Comparison of ENCODE assay signal across 30 cellular contexts in the genomic region with DNA sequence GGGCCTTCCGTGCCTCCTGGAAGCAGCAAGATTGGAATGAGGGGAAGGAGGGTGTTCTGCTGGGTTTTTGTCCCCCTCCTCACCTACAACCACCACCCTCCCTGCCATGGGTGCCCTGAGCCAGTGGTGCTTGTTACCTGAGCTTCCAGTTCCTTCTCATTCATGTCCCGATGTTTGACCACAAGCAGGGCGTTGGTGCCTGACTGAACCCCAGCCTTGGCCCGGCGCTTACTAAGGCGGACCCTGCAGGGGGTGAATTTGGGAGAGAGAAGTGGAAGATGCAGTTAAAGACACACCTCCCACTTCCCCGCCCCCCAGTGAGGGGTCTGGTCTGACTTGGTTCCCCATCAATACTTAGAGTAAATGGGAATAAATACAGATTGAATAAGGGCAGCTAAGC. TPM values are rescaled to one million over a fixed set of nuclear protein-coding genes. Genes with fewer than 3 reads are reported as not detected.
DNase-seq lines count a peak whose midpoint lies in the region; ATAC-seq and TF ChIP-seq lines count a peak whose summit lies in the region.
"Had no signal": no experiment of that assay in that cellular context is flagged by ENCODE, and none has a peak within 500 bp of the region (broad histone marks: within the 10 kb centered on the region; RNA-seq: fewer than 3 reads in every experiment).

No MANE protein-coding gene starts in this region.

- H3K4me3 Mint-ChIP-seq in chondrocyte (ENCODE audit: unreplicated experiment), result no peak overlapping the region
- H3K4me3 Mint-ChIP-seq: activated CD8-positive, alpha-beta memory T cell treated with anti-CD3 and anti-CD28 coated beads, Interleukin-2, amount 10 ng/mL, durations not matched to agents 7 days and 5 days; activated naive CD8-positive, alpha-beta T cell treated with anti-CD3 and anti-CD28 coated beads, Interleukin-2, amount 10 ng/mL, durations not matched to agents 7 days and 5 days; activated T-helper 1 cell treated with anti-CD3 and anti-CD28 coated beads, Interleukin-12 subunit alpha, Interleukin-12 subunit beta, Interleukin-2, Interleukin-4 antibody, amounts not matched to agents 30 ng/mL and 10 ng/mL and 1 ng/mL, durations not matched to agents 14 hours and 24 hours and 36 hours had no signal

- no peaks in the 10 kb centered on the region for H3K9me3 ChIP-seq in HEK293 (ENCODE audit: control insufficient read depth, insufficient read depth, low read depth, low read length)
- no peaks in the 10 kb centered on the region for H3K9me3 ChIP-seq in osteoblast (ENCODE audit: low read depth, low read length)
- H3K9me3 ChIP-seq in mammary epithelial cell (replicated peaks; ENCODE audit: insufficient read depth, low read length), result no peaks in the 10 kb centered on the region
- H3K9me3 ChIP-seq: BE2C, gastroesophageal sphincter, SK-N-SH, upper lobe of right lung had no signal

- WGBS in mammary epithelial cell (ENCODE audit: low coverage, missing lambda C conversion rate), result 57% methylated on average over 1 of the region's 7 CpGs

- DNase-seq in activated naive CD4-positive, alpha-beta T cell treated with anti-CD3 and anti-CD28 coated beads, Interleukin-2, amount 50 U/mL, for 72 hours (ENCODE audit: low spot score in 2 of 2), result no peak
- DNase-seq in activated naive CD4-positive, alpha-beta T cell (lab: John Stamatoyannopoulos, UW), result no peak
- DNase-seq in chondrocyte (ENCODE audit: low spot score), result no peak
- peak; percentile 50 for DNase-seq in osteoblast (ENCODE audit: insufficient read length, low spot score, missing footprints)
- DNase-seq in NCI-H524 treated with DMSO at 0.1 percent for 48 hours (lab: John Stamatoyannopoulos, UW), result no peak
- no peak for DNase-seq in mammary epithelial cell
- DNase-seq in Kasumi-1 (lab: John Stamatoyannopoulos, UW), result no peak
- DNase-seq: activated CD4-positive, alpha-beta T cell treated with anti-CD3 and anti-CD28 coated beads for 48 hours; activated CD8-positive, alpha-beta memory T cell treated with anti-CD3 and anti-CD28 coated beads, Interleukin-2, amount 10 ng/mL, durations not matched to agents 7 days and 5 days; activated naive CD8-positive, alpha-beta T cell treated with anti-CD3 and anti-CD28 coated beads, Interleukin-2, amount 10 ng/mL, durations not matched to agents 7 days and 5 days; BE2C; cerebellar nuclear complex; DND-41; midbrain; MV-4-11; naive thymus-derived CD8-positive, alpha-beta T cell; NCI-H146; NCI-H2107; NCI-H446; NCI-H82; SK-N-SH; small intestine; substantia nigra; upper lobe of right lung had no signal

- peaks cover 3% of the 10 kb centered on the region for H4K20me1 ChIP-seq in osteoblast (ENCODE audit: insufficient read depth, low read length)
- no peaks in the 10 kb centered on the region for H4K20me1 ChIP-seq in mammary epithelial cell (ENCODE audit: insufficient read depth, low read length)

- TF ChIP-seq CTCF in HEK293 (tag by site-specific recombination; IDR thresholded peaks at IDR 0.05), result no peak
- TF ChIP-seq CTCF in chondrocyte (IDR thresholded peaks at IDR 0.05), result no peak
- TF ChIP-seq CTCF in osteoblast (IDR thresholded peaks at IDR 0.05; ENCODE audit: extremely low read depth, low read depth, low read length), result no peak
- no peak for TF ChIP-seq CTCF in mammary epithelial cell (conservative IDR thresholded peaks at IDR 0.05 in 1 of 2, IDR thresholded peaks at IDR 0.05 in 1 of 2; ENCODE audit: extremely low read depth in 1 of 2, insufficient read depth in 1 of 2, low read depth in 1 of 2, low read length in 2 of 2)

- dilution Hi-C loops in mammary epithelial cell (cut with HindIII; ENCODE audit: low sequenced_read_pairs), result no loop called here

- H3K4me1 Mint-ChIP-seq in chondrocyte (ENCODE audit: low read depth), result peaks cover 21% of the 10 kb centered on the region

- H3K4me1 ChIP-seq in HEK293 (ENCODE audit: control insufficient read depth, insufficient read depth, low read length) (peaks cover 17% of the 10 kb centered on the region), osteoblast (ENCODE audit: insufficient read depth, low read length) (peaks cover 17% of the 10 kb centered on the region), mammary epithelial cell (ENCODE audit: insufficient read depth, low read length) (peaks cover 18% of the 10 kb centered on the region)
- H3K4me1 ChIP-seq: BE2C had no signal

- no peak overlapping the region for H3K4me3 ChIP-seq in HEK293 (ENCODE audit: low read depth, low read length)
- no peak overlapping the region for H3K4me3 ChIP-seq in osteoblast (ENCODE audit: insufficient read depth, low read length)
- no peak overlapping the region for H3K4me3 ChIP-seq in mammary epithelial cell (replicated peaks in 1 of 3; ENCODE audit: insufficient read depth in 1 of 3, low read depth in 2 of 3, low read length in 3 of 3)
- H3K4me3 ChIP-seq: gastroesophageal sphincter, upper lobe of right lung had no signal

- H3K36me3 Mint-ChIP-seq in activated naive CD4-positive, alpha-beta T cell treated with anti-CD3 and anti-CD28 coated beads, Interleukin-2, amount 50 U/mL, for 72 hours, result peaks cover 4 to 17% of the 10 kb centered on the region in 2 donors
- peaks cover 31% of the 10 kb centered on the region for H3K36me3 Mint-ChIP-seq in chondrocyte (ENCODE audit: low read depth)

- H3K36me3 ChIP-seq in HEK293 (ENCODE audit: control insufficient read depth in 2 of 2, insufficient read depth in 1 of 2, low read length in 2 of 2) (peaks cover 80 to 82% of the 10 kb centered on the region in 2 experiments), osteoblast (ENCODE audit: insufficient read depth, low read length) (peaks cover 73% of the 10 kb centered on the region), mammary epithelial cell (ENCODE audit: insufficient read depth, low read length) (peaks cover 17% of the 10 kb centered on the region)

- POLR2A ChIA-PET in HEK293 (lab: Yijun Ruan, JAX), result interaction anchor here (1.9 to 2.1 kb wide), 2 partner anchors 20 to 49 kb away, joined by 5 to 9 read pairs; partner anchors contain the start of genes RPS16 and ZFP36

- CTCF ChIA-PET in HEK293 (lab: Yijun Ruan, JAX), result interaction anchor here (0.8 to 1.1 kb wide), 2 partner anchors 25 to 28 kb away, joined by 3 read pairs; no protein-coding TSS in a partner anchor
- CTCF ChIA-PET in mammary epithelial cell (lab: Charles Lee; ENCODE audit: low non-redundant PET), result no interaction called here

- no peaks in the 10 kb centered on the region for H3K9me3 Mint-ChIP-seq in activated naive CD4-positive, alpha-beta T cell treated with anti-CD3 and anti-CD28 coated beads, Interleukin-2, amount 50 U/mL, for 72 hours
- no peaks in the 10 kb centered on the region for H3K9me3 Mint-ChIP-seq in chondrocyte (ENCODE audit: low read depth)
- H3K9me3 Mint-ChIP-seq: activated naive CD8-positive, alpha-beta T cell treated with anti-CD3 and anti-CD28 coated beads, Interleukin-2, amount 10 ng/mL, durations not matched to agents 7 days and 5 days; activated T-helper 1 cell treated with anti-CD3 and anti-CD28 coated beads, Interleukin-12 subunit alpha, Interleukin-12 subunit beta, Interleukin-2, Interleukin-4 antibody, amounts not matched to agents 30 ng/mL and 10 ng/mL and 1 ng/mL, durations not matched to agents 14 hours and 24 hours and 36 hours; naive thymus-derived CD8-positive, alpha-beta T cell had no signal

- H3K27ac Mint-ChIP-seq in activated naive CD4-positive, alpha-beta T cell treated with anti-CD3 and anti-CD28 coated beads, Interleukin-2, amount 50 U/mL, for 72 hours, result peak overlapping the region; percentile 66 to 85
- H3K27ac Mint-ChIP-seq in chondrocyte (ENCODE audit: unreplicated experiment), result peak overlapping the region; percentile 70
- H3K27ac Mint-ChIP-seq: activated CD8-positive, alpha-beta memory T cell treated with anti-CD3 and anti-CD28 coated beads, Interleukin-2, amount 10 ng/mL, durations not matched to agents 7 days and 5 days; activated naive CD8-positive, alpha-beta T cell treated with anti-CD3 and anti-CD28 coated beads, Interleukin-2, amount 10 ng/mL, durations not matched to agents 7 days and 5 days had no signal

- H3K79me2 ChIP-seq in osteoblast (ENCODE audit: insufficient read depth, low read length) (peaks cover 21% of the 10 kb centered on the region), mammary epithelial cell (ENCODE audit: insufficient read depth, low read length) (peaks cover 26% of the 10 kb centered on the region)

- H3K9ac ChIP-seq in mammary epithelial cell (ENCODE audit: insufficient read depth, low read length), result no peak overlapping the region
- H3K9ac ChIP-seq: parathyroid adenoma, SK-N-SH had no signal

- no peak overlapping the region for H3K4me2 ChIP-seq in osteoblast (ENCODE audit: insufficient read depth, low read length)
- H3K4me2 ChIP-seq in mammary epithelial cell (ENCODE audit: insufficient read depth, low read depth, low read length), result no peak overlapping the region
- H3K4me2 ChIP-seq: SK-N-SH had no signal

- no peaks in the 10 kb centered on the region for H3K27me3 Mint-ChIP-seq in chondrocyte (ENCODE audit: low read depth)
- H3K27me3 Mint-ChIP-seq: activated CD8-positive, alpha-beta memory T cell treated with anti-CD3 and anti-CD28 coated beads, Interleukin-2, amount 10 ng/mL, durations not matched to agents 7 days and 5 days; activated naive CD8-positive, alpha-beta T cell treated with anti-CD3 and anti-CD28 coated beads, Interleukin-2, amount 10 ng/mL, durations not matched to agents 7 days and 5 days; naive thymus-derived CD8-positive, alpha-beta T cell had no signal

- H3K27me3 ChIP-seq in osteoblast (ENCODE audit: insufficient read depth, low read length) (no peaks in the 10 kb centered on the region), mammary epithelial cell (ENCODE audit: insufficient read depth, low read length) (no peaks in the 10 kb centered on the region)
- H3K27me3 ChIP-seq: BE2C, gastroesophageal sphincter, upper lobe of right lung had no signal

- H2AFZ ChIP-seq in osteoblast (ENCODE audit: low read length) (no peak overlapping the region), mammary epithelial cell (ENCODE audit: low read depth, low read length) (no peak overlapping the region)
- H2AFZ ChIP-seq: parathyroid adenoma had no signal

- peak overlapping the region; percentile 11; the same call in 1 of the 2 replicates for H3K27ac ChIP-seq in HEK293 (ENCODE audit: extremely low read depth, low read depth, low read length)
- no peak overlapping the region for H3K27ac ChIP-seq in osteoblast (ENCODE audit: low read depth, low read length)
- H3K27ac ChIP-seq in mammary epithelial cell (ENCODE audit: insufficient read depth, low read depth, low read length), result no peak overlapping the region
- H3K27ac ChIP-seq: parathyroid adenoma, upper lobe of right lung, VCaP had no signal

- in situ Hi-C loops in mammary epithelial cell (cut with MboI; ENCODE audit: low sequenced_read_pairs in 2 of 2), result no loop called here

- no TSS peak for BruUV-seq in mammary epithelial cell (replicated peaks; lab: Mats Ljungman, UMichigan)

- ATAC-seq in activated naive CD4-positive, alpha-beta T cell treated with anti-CD3 and anti-CD28 coated beads, Interleukin-2, amount 50 U/mL, for 72 hours, result no peak
- ATAC-seq: activated CD8-positive, alpha-beta memory T cell treated with anti-CD3 and anti-CD28 coated beads, Interleukin-2, amount 10 ng/mL, durations not matched to agents 7 days and 5 days; gastroesophageal sphincter; left lobe of liver; naive thymus-derived CD8-positive, alpha-beta T cell; upper lobe of right lung had no signal

- intact Hi-C loops in mammary epithelial cell (cut with micrococcal nuclease), result no loop called here

RNA-seq across cellular contexts. Expression of gene PAF1, which starts 4.3 kb away (rescaled TPM):
- 10 to 100 TPM; 42.2 to 58.2 TPM for total RNA-seq in activated naive CD4-positive, alpha-beta T cell treated with anti-CD3 and anti-CD28 coated beads, Interleukin-2, amount 50 U/mL, for 72 hours
- total RNA-seq in chondrocyte, result 32.2 to 39.7 TPM (median 32.5 TPM) in 3 replicates
- total RNA-seq in osteoblast, result 29.3 and 29.8 TPM in 2 replicates
- total RNA-seq in mammary epithelial cell, result 10 to 100 TPM; 25.5 to 45.8 TPM
- 54.0 TPM for polyA plus RNA-seq in mammary epithelial cell
- polyA minus RNA-seq in mammary epithelial cell, result 26.5 TPM

RNA-seq across cellular contexts. Expression of gene MED29, which starts 4.6 kb away (rescaled TPM):
- total RNA-seq in activated naive CD4-positive, alpha-beta T cell treated with anti-CD3 and anti-CD28 coated beads, Interleukin-2, amount 50 U/mL, for 72 hours, result 10 to 100 TPM; 22.2 to 23.6 TPM
- total RNA-seq in chondrocyte, result 27.0 to 31.1 TPM (median 28.7 TPM) in 3 replicates
- 19.9 and 23.0 TPM in 2 replicates for total RNA-seq in osteoblast
- 10 to 100 TPM; 19.5 to 29.3 TPM for total RNA-seq in mammary epithelial cell
- polyA plus RNA-seq in mammary epithelial cell, result 25.9 TPM
- 21.9 TPM for polyA minus RNA-seq in mammary epithelial cell

RNA-seq across cellular contexts. Expression of gene ZFP36, which starts 20.1 kb away (rescaled TPM):
- 100 to 1,000 TPM in 1 of 2 donors, 10 to 100 TPM in 1; 59.7 to 183 TPM for total RNA-seq in activated naive CD4-positive, alpha-beta T cell treated with anti-CD3 and anti-CD28 coated beads, Interleukin-2, amount 50 U/mL, for 72 hours
- total RNA-seq in chondrocyte (30.2 to 55.7 TPM (median 46.3 TPM) in 3 replicates), osteoblast (6.2 and 6.5 TPM in 2 replicates), mammary epithelial cell (100 to 1,000 TPM in 1 of 2 donors, 10 to 100 TPM in 1; 13.3 to 110 TPM)
- 10.4 TPM for polyA plus RNA-seq in mammary epithelial cell
- polyA minus RNA-seq in mammary epithelial cell, result 34.5 TPM

RNA-seq across cellular contexts. Expression of gene PLEKHG2, which starts 25.9 kb away (rescaled TPM):
- total RNA-seq in activated naive CD4-positive, alpha-beta T cell treated with anti-CD3 and anti-CD28 coated beads, Interleukin-2, amount 50 U/mL, for 72 hours, result 10 to 100 TPM; 52.4 to 55.6 TPM
- 108 to 154 TPM (median 150 TPM) in 3 replicates for total RNA-seq in chondrocyte
- total RNA-seq in osteoblast, result 21.4 and 21.5 TPM in 2 replicates
- total RNA-seq in mammary epithelial cell, result 10 to 100 TPM; 15.5 to 40.6 TPM
- 21.9 TPM for polyA plus RNA-seq in mammary epithelial cell
- 10.2 TPM for polyA minus RNA-seq in mammary epithelial cell

RNA-seq across cellular contexts. Expression of gene SAMD4B, which starts 44.3 kb away (rescaled TPM):
- 10 to 100 TPM; 42.1 to 56.1 TPM for total RNA-seq in activated naive CD4-positive, alpha-beta T cell treated with anti-CD3 and anti-CD28 coated beads, Interleukin-2, amount 50 U/mL, for 72 hours
- total RNA-seq in chondrocyte (77.3 to 82.9 TPM (median 81.1 TPM) in 3 replicates), osteoblast (85.0 and 85.5 TPM in 2 replicates), mammary epithelial cell (10 to 100 TPM; 54.3 to 95.2 TPM)
- polyA plus RNA-seq in mammary epithelial cell, result 54.1 TPM
- 144 TPM for polyA minus RNA-seq in mammary epithelial cell
